In genomic region chr2:135657806-135658582, GRCh38 we compare ENCODE assay signal across 9 cellular contexts.
DNase-seq lines count a peak whose midpoint lies in the region; ATAC-seq, FAIRE-seq and TF ChIP-seq lines count a peak whose summit lies in the region.
"Had no signal": no experiment of that assay in that cellular context is flagged by ENCODE, and none has a peak within 500 bp of the region (broad histone marks: within the 10 kb centered on the region; RNA-seq: fewer than 3 reads in every experiment).

No MANE protein-coding gene starts in this region.

- 86 to 93% methylated on average over 12 of the region's 12 CpGs for WGBS in aorta, 2 donors

- CTCF ChIA-PET in activated naive CD4-positive, alpha-beta T cell treated with anti-CD3 and anti-CD28 coated beads for 36 hours (lab: Charles Lee): interaction anchor here (1.0 to 3.1 kb wide), 2 partner anchors 52 to 62 kb away, joined by 3 to 14 read pairs; no protein-coding TSS in a partner anchor

- peak; percentile 55 for FAIRE-seq in GM12891 (lab: Jason Lieb, UNC)

- H3K27me3 ChIP-seq in aorta (ENCODE audit: control insufficient read depth in 1 of 2, insufficient read depth in 2 of 2, low read length in 1 of 2): no peaks in the 10 kb centered on the region

- H3K4me3 Mint-ChIP-seq in activated naive CD4-positive, alpha-beta T cell treated with anti-CD3 and anti-CD28 coated beads for 36 hours: peak overlapping the region; percentile 52
- H3K4me3 Mint-ChIP-seq: dendritic cell treated with granulocyte-macrophage colony-stimulating factor and Interleukin-4, amounts not matched to agents 40 ng/mL and 50 ng/mL, for 4 days had no signal

- H3K27ac Mint-ChIP-seq in activated naive CD4-positive, alpha-beta T cell treated with anti-CD3 and anti-CD28 coated beads for 36 hours: no peak overlapping the region
- H3K27ac Mint-ChIP-seq: dendritic cell treated with granulocyte-macrophage colony-stimulating factor and Interleukin-4, amounts not matched to agents 40 ng/mL and 50 ng/mL, for 4 days had no signal

- H3K4me1 ChIP-seq in aorta (ENCODE audit: control insufficient read depth in 1 of 2, insufficient read depth in 2 of 2, low read length in 2 of 2): no peaks in the 10 kb centered on the region

- no peaks in the 10 kb centered on the region for H3K27me3 Mint-ChIP-seq in activated naive CD4-positive, alpha-beta T cell treated with anti-CD3 and anti-CD28 coated beads for 36 hours (ENCODE audit: low read depth)
- H3K27me3 Mint-ChIP-seq: dendritic cell treated with granulocyte-macrophage colony-stimulating factor and Interleukin-4, amounts not matched to agents 40 ng/mL and 50 ng/mL, for 4 days had no signal

- peaks cover 37% of the 10 kb centered on the region for H3K36me3 Mint-ChIP-seq in activated naive CD4-positive, alpha-beta T cell treated with anti-CD3 and anti-CD28 coated beads for 36 hours (ENCODE audit: low read depth)

- H3K4me3 ChIP-seq in aorta (ENCODE audit: low read length in 2 of 2): no peak overlapping the region

- intact Hi-C loops in activated naive CD4-positive, alpha-beta T cell treated with anti-CD3 and anti-CD28 coated beads for 36 hours (cut with micrococcal nuclease): no loop called here
- intact Hi-C loops in aorta (cut with DNase I): no loop called here

- peaks cover 4 to 6% of the 10 kb centered on the region in 2 donors for H3K36me3 ChIP-seq in aorta (ENCODE audit: control insufficient read depth in 1 of 2, insufficient read depth in 2 of 2, low read length in 1 of 2)

- ATAC-seq in GM18502 (IDR thresholded peaks at IDR 0.05; ENCODE audit: poor library complexity, unreplicated experiment): no peak
- ATAC-seq in aorta (ENCODE audit: low FRiP score): no peak

- no peaks in the 10 kb centered on the region for H3K9me3 Mint-ChIP-seq in activated naive CD4-positive, alpha-beta T cell treated with anti-CD3 and anti-CD28 coated beads for 36 hours
- H3K9me3 Mint-ChIP-seq: dendritic cell treated with granulocyte-macrophage colony-stimulating factor and Interleukin-4, amounts not matched to agents 40 ng/mL and 50 ng/mL, for 4 days had no signal

- DNase-seq in GM12891 (ENCODE audit: insufficient read length, low spot score) (no peak), aorta (no peak), D341Med (ENCODE audit: low spot score) (no peak), GM19238 (ENCODE audit: insufficient read length, low spot score) (no peak)
- DNase-seq in activated CD4-positive, alpha-beta T cell treated with anti-CD3 and anti-CD28 coated beads for 4 hours: peak; percentile 32 to 33
- peak; percentile 60 for DNase-seq in activated naive CD4-positive, alpha-beta T cell treated with anti-CD3 and anti-CD28 coated beads for 36 hours
- DNase-seq in stimulated activated CD4-positive, alpha-beta T cell treated with anti-CD3 and anti-CD28 coated beads, Interleukin-4, amount 100 ng/mL, for 48 hours (ENCODE audit: low read depth in 2 of 2): peak; percentile 4 to 6

- H3K9me3 ChIP-seq in aorta (ENCODE audit: control insufficient read depth, low read length): no peaks in the 10 kb centered on the region

- no peak overlapping the region for H3K27ac ChIP-seq in aorta (ENCODE audit: low read depth in 1 of 2, low read length in 2 of 2)

- H3K4me1 Mint-ChIP-seq in activated naive CD4-positive, alpha-beta T cell treated with anti-CD3 and anti-CD28 coated beads for 36 hours (ENCODE audit: low read depth): peaks cover 17% of the 10 kb centered on the region

- TF ChIP-seq POLR2A in GM12891 (IDR thresholded peaks at IDR 0.05; ENCODE audit: low read depth, low read length): no peak

TF ChIP-seq in GM12891, 5 proteins besides CTCF, POLR2A, EP300 and RAD21:
- TF ChIP-seq PAX5 (IDR thresholded peaks at IDR 0.05; ENCODE audit: insufficient read depth, low read length, severe bottlenecking) (no peak), POU2F2 (IDR thresholded peaks at IDR 0.05; ENCODE audit: low read depth, low read length) (no peak), TAF1 (IDR thresholded peaks at IDR 0.05; ENCODE audit: low read depth, low read length) (no peak), POLR2AphosphoS5 (IDR thresholded peaks at IDR 0.05; ENCODE audit: low read depth, low read length) (no peak), SPI1 (IDR thresholded peaks at IDR 0.05; ENCODE audit: low read depth, low read length) (no peak)

Comparison
In these comparisons a context has a peak if more than half of its experiments do, and no peak if none do; other contexts are left out.
1. DNase-seq: peak in activated CD4-positive, alpha-beta T cell treated with anti-CD3 and anti-CD28 coated beads for 4 hours (2 of 2), activated naive CD4-positive, alpha-beta T cell treated with anti-CD3 and anti-CD28 coated beads for 36 hours (single experiment) and stimulated activated CD4-positive, alpha-beta T cell treated with anti-CD3 and anti-CD28 coated beads, Interleukin-4, amount 100 ng/mL, for 48 hours (2 of 2); none in GM12891 (single experiment), aorta (0 of 2), D341Med (single experiment) and GM19238 (single experiment).